8 cellular contexts compared by ENCODE assay signal in genomic region chr20:35146299-35146921, GRCh38. TPM values are rescaled to one million over a fixed set of nuclear protein-coding genes. Genes with fewer than 3 reads are reported as not detected.
DNase-seq lines count a peak whose midpoint lies in the region; ATAC-seq and TF ChIP-seq lines count a peak whose summit lies in the region.

No MANE protein-coding gene starts in this region.

- peaks cover 0 to 6% (median 0%) of the 10 kb centered on the region in 11 experiments; a peak in 2 of 22 replicates for H4K20me1 ChIP-seq in BLaER1 treated with 17β-estradiol and CSF1 and Interleukin-3, amounts not matched to agents 10 nM and 100 nM
- H4K20me1 ChIP-seq in OCI-LY1 (ENCODE audit: insufficient read depth, low read length) = no peaks in the 10 kb centered on the region

- peak overlapping the region; percentile 85 to 98 (median 96) for H3K4me2 ChIP-seq in BLaER1 treated with 17β-estradiol and CSF1 and Interleukin-3, amounts not matched to agents 10 nM and 100 nM
- H3K4me2 ChIP-seq in OCI-LY1 (ENCODE audit: low read length) = peak overlapping the region; percentile 76

- H3K27ac ChIP-seq in BLaER1 treated with 17β-estradiol and CSF1 and Interleukin-3, amounts not matched to agents 10 nM and 100 nM = peak overlapping the region; percentile 74 to 89 (median 79)
- no peak overlapping the region for H3K27ac ChIP-seq in OCI-LY1 (ENCODE audit: low read depth, low read length, poor library complexity, severe bottlenecking)
- peak overlapping the region; percentile 82 to 91 for H3K27ac ChIP-seq in breast epithelium
- H3K27ac ChIP-seq in temporal lobe (ENCODE audit: low read depth, low read length) = peak overlapping the region; percentile 47

- H3K4me3 ChIP-seq in BLaER1 treated with 17β-estradiol and CSF1 and Interleukin-3, amounts not matched to agents 10 nM and 100 nM = peak overlapping the region; percentile 77 to 93 (median 85)
- H3K4me3 ChIP-seq in OCI-LY1 (ENCODE audit: low read depth, low read length, poor library complexity, severe bottlenecking) (peak overlapping the region; percentile 89), breast epithelium (peak overlapping the region; percentile 61 to 86 (median 79))

- H3K36me3 ChIP-seq in BLaER1 treated with 17β-estradiol and CSF1 and Interleukin-3, amounts not matched to agents 10 nM and 100 nM = peaks cover 12 to 27% (median 26%) of the 10 kb centered on the region in 11 experiments
- peaks cover 11% of the 10 kb centered on the region; the same call in 1 of the 2 replicates for H3K36me3 ChIP-seq in OCI-LY1 (ENCODE audit: insufficient read depth, low read length)
- H3K36me3 ChIP-seq in breast epithelium = no peaks in the 10 kb centered on the region

- no peaks in the 10 kb centered on the region for H3F3A ChIP-seq in OCI-LY1 (ENCODE audit: insufficient read depth, low read length)

- no peak overlapping the region for H2AFZ ChIP-seq in OCI-LY1 (ENCODE audit: low read length)

- TF ChIP-seq POLR2A in breast epithelium (IDR thresholded peaks at IDR 0.05) = no peak

- H3K79me2 ChIP-seq in OCI-LY1 (ENCODE audit: insufficient read depth, low read length) = no peaks in the 10 kb centered on the region

- peak overlapping the region; percentile 75 to 91 (median 84) for H3K9ac ChIP-seq in BLaER1 treated with 17β-estradiol and CSF1 and Interleukin-3, amounts not matched to agents 10 nM and 100 nM
- H3K9ac ChIP-seq in OCI-LY1 (ENCODE audit: low read length) = peak overlapping the region; percentile 77

- H3K9me3 ChIP-seq in BLaER1 treated with 17β-estradiol and CSF1 and Interleukin-3, amounts not matched to agents 10 nM and 100 nM (replicated peaks in 1 of 11) = no peaks in the 10 kb centered on the region
- H3K9me3 ChIP-seq in OCI-LY1 (ENCODE audit: low read length) (no peaks in the 10 kb centered on the region), breast epithelium (no peaks in the 10 kb centered on the region)

- no peak for TF ChIP-seq CTCF in OCI-LY1 (IDR thresholded peaks at IDR 0.05; ENCODE audit: low read length)
- TF ChIP-seq CTCF in breast epithelium (IDR thresholded peaks at IDR 0.05) = no peak

- H3K27me3 ChIP-seq in BLaER1 treated with 17β-estradiol and CSF1 and Interleukin-3, amounts not matched to agents 10 nM and 100 nM = no peaks in the 10 kb centered on the region
- no peaks in the 10 kb centered on the region for H3K27me3 ChIP-seq in OCI-LY1 (ENCODE audit: insufficient read depth, low read length)
- no peaks in the 10 kb centered on the region for H3K27me3 ChIP-seq in breast epithelium

- no peaks in the 10 kb centered on the region for H3K9me2 ChIP-seq in OCI-LY1 (ENCODE audit: low read depth, low read length)

- intact Hi-C loops in breast epithelium (cut with DNase I; ENCODE audit: low total_unique reads) = loop anchor here (5.0 to 10.0 kb wide), 2 partner anchors 61 to 128 kb away; partner anchors contain the start of gene MMP24OS
- intact Hi-C loops in left colon (cut with DNase I, micrococcal nuclease) = loop anchor here in 1 of 2 donors (10.0 kb wide), 1 partner anchor 58 kb away; no protein-coding TSS in a partner anchor

- peak; percentile 4 for ATAC-seq in GM19324 (IDR thresholded peaks at IDR 0.05; ENCODE audit: low FRiP score, unreplicated experiment)
- ATAC-seq in left colon = peak; percentile 55
- no peak for ATAC-seq in HG02759 (IDR thresholded peaks at IDR 0.05; ENCODE audit: unreplicated experiment)
- no peak for ATAC-seq in GM21786 (IDR thresholded peaks at IDR 0.05; ENCODE audit: unreplicated experiment)

- DNase-seq in breast epithelium (ENCODE audit: low spot score in 2 of 2) (no peak), left colon (peak; percentile 33 to 54)

- H3K4me1 ChIP-seq in BLaER1 treated with 17β-estradiol and CSF1 and Interleukin-3, amounts not matched to agents 10 nM and 100 nM = peaks cover 35 to 64% (median 39%) of the 10 kb centered on the region in 10 experiments
- peaks cover 32% of the 10 kb centered on the region for H3K4me1 ChIP-seq in OCI-LY1 (ENCODE audit: insufficient read depth, low read length, severe bottlenecking)
- peaks cover 0 to 5% of the 10 kb centered on the region in 2 donors for H3K4me1 ChIP-seq in breast epithelium

RNA-seq across cellular contexts. Expression of gene EDEM2, which starts 0.7 kb away (rescaled TPM):
- 10 to 100 TPM; 19.3 to 25.8 (median 22.4) TPM for total RNA-seq in breast epithelium
- total RNA-seq in left colon = 10 to 100 TPM; 26.4 to 29.7 TPM
- 6.6 TPM for total RNA-seq in temporal lobe

RNA-seq across cellular contexts. Expression of gene PROCR, which starts 25.5 kb away (rescaled TPM):
- 10 to 100 TPM; 34.1 to 87.9 (median 39.8) TPM for total RNA-seq in breast epithelium
- total RNA-seq in left colon = 1 to 10 TPM; 6.3 to 7.8 TPM
- 3.9 TPM for total RNA-seq in temporal lobe

RNA-seq across cellular contexts. Expression of gene TRPC4AP, which starts 53.8 kb away (rescaled TPM):
- total RNA-seq in breast epithelium (10 to 100 TPM; 62.6 to 71.7 (median 69.5) TPM), left colon (10 to 100 TPM; 58.9 to 60.6 TPM), temporal lobe (51.9 TPM)

Comparison
In these comparisons a context has a peak if more than half of its experiments do, and no peak if none do; other contexts are left out.
1. ATAC-seq: peak in GM19324 (single experiment) and left colon (single experiment); none in HG02759 (single experiment) and GM21786 (single experiment).
2. DNase-seq: peak in left colon (2 of 2); none in breast epithelium (0 of 2).
3. Peak in every context shown above with its lines, with median percentiles within 50 percentile points of each other: H3K4me3 ChIP-seq.